Comparison of ENCODE assay signal across 11 cellular contexts in the genomic region with DNA sequence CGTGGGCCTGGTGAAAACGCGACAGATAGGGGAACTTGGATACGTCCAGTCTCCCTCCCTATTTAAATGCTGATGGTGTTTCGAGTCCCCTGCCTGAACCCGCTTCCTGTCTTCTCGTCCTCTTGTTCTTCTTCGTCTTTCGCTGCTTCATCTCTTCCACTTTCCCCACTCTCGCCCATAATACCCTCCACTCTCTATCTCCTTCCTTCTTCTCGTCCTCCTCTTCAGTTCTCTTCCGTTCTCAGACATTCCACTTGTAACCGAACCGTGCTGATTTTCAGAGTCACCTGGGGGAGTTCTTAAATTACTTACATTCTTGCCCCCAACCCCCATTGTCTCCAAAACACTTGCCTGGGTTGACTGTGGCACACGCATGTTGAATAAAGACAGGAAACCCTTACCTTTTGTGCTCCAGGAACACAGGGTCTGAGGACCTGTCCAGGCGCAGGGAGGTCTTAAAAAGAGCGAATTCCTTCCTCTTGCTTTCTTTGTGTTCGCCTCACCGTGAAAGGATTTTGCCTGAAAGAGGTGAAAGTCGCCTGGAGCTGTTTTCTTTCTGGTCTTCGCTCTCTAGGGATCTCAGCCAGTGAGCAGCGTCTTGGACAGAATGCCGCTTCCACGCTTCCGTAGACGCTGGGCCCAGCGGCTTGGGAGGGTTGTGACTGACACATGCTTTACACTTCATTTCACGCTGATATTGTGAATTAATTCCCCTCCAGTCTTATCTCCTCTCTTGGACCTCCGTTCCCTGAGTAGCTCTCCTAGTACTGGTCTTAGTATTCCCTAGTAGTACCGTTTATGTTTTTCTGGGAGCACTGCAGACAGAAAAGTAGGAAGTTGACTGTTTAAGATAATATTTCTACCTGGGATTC.
A peak's percentile ranks its signal among the peaks of the same experiment; 100 is the strongest.
DNase-seq lines count a peak whose midpoint lies in the region; ATAC-seq and TF ChIP-seq lines count a peak whose summit lies in the region.
"Had no signal": no experiment of that assay in that cellular context is flagged by ENCODE, and none has a peak within 500 bp of the region (broad histone marks: within the 10 kb centered on the region; RNA-seq: fewer than 3 reads in every experiment).

No MANE protein-coding gene starts in this region.

- CTCF ChIA-PET in MCF 10A (lab: Yijun Ruan, JAX): interaction anchor here (0.5 to 0.6 kb wide), 3 partner anchors 41 to 229 kb away, joined by 3 to 4 read pairs (median 3); no protein-coding TSS in a partner anchor
- CTCF ChIA-PET in activated CD4-positive, alpha-beta memory T cell treated with anti-CD3 and anti-CD28 coated beads, Interleukin-2, amount 10 ng/mL, durations not matched to agents 7 days and 5 days (lab: Charles Lee): no interaction called here

- H3K27me3 Mint-ChIP-seq in MCF 10A (ENCODE audit: insufficient read depth, unreplicated experiment): peaks cover 2% of the 10 kb centered on the region
- peaks cover 27% of the 10 kb centered on the region for H3K27me3 Mint-ChIP-seq in activated CD4-positive, alpha-beta memory T cell treated with anti-CD3 and anti-CD28 coated beads, Interleukin-2, amount 10 ng/mL, durations not matched to agents 7 days and 5 days

- DNase-seq in MCF 10A (ENCODE audit: unreplicated experiment) (peak; percentile 32), breast epithelium (ENCODE audit: low spot score in 2 of 2) (no peak), thoracic aorta (ENCODE audit: low spot score) (no peak), SW480 (ENCODE audit: low spot score) (no peak)
- DNase-seq in activated CD4-positive, alpha-beta memory T cell treated with anti-CD3 and anti-CD28 coated beads, Interleukin-2, amount 10 ng/mL, durations not matched to agents 7 days and 5 days: no peak
- DNase-seq: caudate nucleus, SW 1271 had no signal

- TF ChIP-seq POLR2A in breast epithelium (IDR thresholded peaks at IDR 0.05): no peak

- no peaks in the 10 kb centered on the region for H3K4me1 ChIP-seq in breast epithelium
- H3K4me1 ChIP-seq in thoracic aorta (ENCODE audit: control insufficient read depth in 1 of 2, low read depth in 2 of 2): no peaks in the 10 kb centered on the region

- peaks cover 7% of the 10 kb centered on the region for H3K36me3 Mint-ChIP-seq in MCF 10A (ENCODE audit: insufficient read depth, unreplicated experiment)
- H3K36me3 Mint-ChIP-seq in activated CD4-positive, alpha-beta memory T cell treated with anti-CD3 and anti-CD28 coated beads, Interleukin-2, amount 10 ng/mL, durations not matched to agents 7 days and 5 days (ENCODE audit: low read depth): peaks cover 6% of the 10 kb centered on the region

- TF ChIP-seq CTCF in MCF 10A (IDR thresholded peaks at IDR 0.05; ENCODE audit: unreplicated experiment): no peak
- TF ChIP-seq CTCF in breast epithelium (IDR thresholded peaks at IDR 0.05): no peak
- no peak for TF ChIP-seq CTCF in thoracic aorta (IDR thresholded peaks at IDR 0.05)

- H3K9me3 ChIP-seq in breast epithelium (peaks cover 15 to 27% of the 10 kb centered on the region in 2 donors), thoracic aorta (peaks cover 9% of the 10 kb centered on the region)

- no peak for ATAC-seq in thoracic aorta (ENCODE audit: insufficient number of reproducible peaks, low FRiP score, low read depth)
- ATAC-seq in GM21529 (IDR thresholded peaks at IDR 0.05; ENCODE audit: unreplicated experiment): no peak
- ATAC-seq in HG03378 (IDR thresholded peaks at IDR 0.05; ENCODE audit: unreplicated experiment): no peak

- H3K9me3 Mint-ChIP-seq in MCF 10A (ENCODE audit: unreplicated experiment): peaks cover 27% of the 10 kb centered on the region
- H3K9me3 Mint-ChIP-seq in activated CD4-positive, alpha-beta memory T cell treated with anti-CD3 and anti-CD28 coated beads, Interleukin-2, amount 10 ng/mL, durations not matched to agents 7 days and 5 days: peaks cover 16% of the 10 kb centered on the region

- H3K27ac ChIP-seq in breast epithelium (no peak overlapping the region), thoracic aorta (no peak overlapping the region)
- H3K27ac ChIP-seq: KMS-11 had no signal

- POLR2A ChIA-PET in MCF 10A (lab: Yijun Ruan, JAX): no interaction called here
- POLR2A ChIA-PET in activated CD4-positive, alpha-beta memory T cell treated with anti-CD3 and anti-CD28 coated beads, Interleukin-2, amount 10 ng/mL, durations not matched to agents 7 days and 5 days (lab: Charles Lee): no interaction called here

- peaks cover 0 to 29% of the 10 kb centered on the region in 2 donors for H3K27me3 ChIP-seq in breast epithelium
- no peaks in the 10 kb centered on the region for H3K27me3 ChIP-seq in thoracic aorta (replicated peaks; ENCODE audit: insufficient read depth)

- intact Hi-C loops in MCF 10A (cut with micrococcal nuclease): no loop called here
- intact Hi-C loops in breast epithelium (cut with DNase I; ENCODE audit: low total_unique reads): no loop called here

- peak overlapping the region in 1 of 3 donors; percentile 30 for H3K4me3 ChIP-seq in breast epithelium
- H3K4me3 ChIP-seq in iPS-11a (ENCODE audit: low read depth, low read length): peak overlapping the region; percentile 64
- H3K4me3 ChIP-seq in thoracic aorta: peak overlapping the region; percentile 42

- H3K27ac Mint-ChIP-seq in MCF 10A (ENCODE audit: low read depth, unreplicated experiment): no peak overlapping the region
- no peak overlapping the region for H3K27ac Mint-ChIP-seq in activated CD4-positive, alpha-beta memory T cell treated with anti-CD3 and anti-CD28 coated beads, Interleukin-2, amount 10 ng/mL, durations not matched to agents 7 days and 5 days

- BruUV-seq in MCF 10A (replicated peaks; lab: Mats Ljungman, UMichigan): no TSS peak

- no peaks in the 10 kb centered on the region for H3K4me1 Mint-ChIP-seq in MCF 10A (ENCODE audit: insufficient read depth, unreplicated experiment)
- peaks cover 11% of the 10 kb centered on the region for H3K4me1 Mint-ChIP-seq in activated CD4-positive, alpha-beta memory T cell treated with anti-CD3 and anti-CD28 coated beads, Interleukin-2, amount 10 ng/mL, durations not matched to agents 7 days and 5 days

- H3K36me3 ChIP-seq in breast epithelium (no peaks in the 10 kb centered on the region), thoracic aorta (no peaks in the 10 kb centered on the region)

- H3K4me3 Mint-ChIP-seq in MCF 10A (ENCODE audit: unreplicated experiment): peak overlapping the region; percentile 58
- peak overlapping the region; percentile 42 for H3K4me3 Mint-ChIP-seq in activated CD4-positive, alpha-beta memory T cell treated with anti-CD3 and anti-CD28 coated beads, Interleukin-2, amount 10 ng/mL, durations not matched to agents 7 days and 5 days
